ENCODE assay signal across 8 cellular contexts in genomic region chr2:3558205-3559014, GRCh38. TPM values are rescaled to one million over a fixed set of nuclear protein-coding genes. Genes with fewer than 3 reads are reported as not detected.
A peak's percentile ranks its signal among the peaks of the same experiment; 100 is the strongest.
DNase-seq lines count a peak whose midpoint lies in the region; ATAC-seq and FAIRE-seq lines count a peak whose summit lies in the region.

Gene RNASEH1, minus strand, starts transcription at chr2:3558333. Its CDS starts 73 bp downstream, at chr2:3558260.

- peak; percentile 88 for FAIRE-seq in RCC 7860 (lab: Jason Lieb, UNC)

- no peaks in the 10 kb centered on the region for H3K9me3 Mint-ChIP-seq in activated T-cell treated with anti-CD3 and anti-CD28 coated beads, Interleukin-2, amount 50 U/mL, for 72 hours

- H3K4me3 Mint-ChIP-seq in activated T-cell treated with anti-CD3 and anti-CD28 coated beads, Interleukin-2, amount 50 U/mL, for 72 hours, result peak within 1 kb of the TSS; percentile 92 to 97

- peak within 1 kb of the TSS; percentile 91 to 97 for H3K4me3 ChIP-seq in muscle layer of colon (ENCODE audit: low read depth in 1 of 2, low read length in 2 of 2)

- peak; percentile 93 for DNase-seq in DMS79 (lab: John Stamatoyannopoulos, UW)
- peak; percentile 98 for DNase-seq in RCC 7860 (ENCODE audit: low spot score)
- DNase-seq in activated T-cell treated with anti-CD3 and anti-CD28 coated beads, Interleukin-2, amount 50 U/mL, for 72 hours, result peak; percentile 98 to 99
- peak; percentile 100 for DNase-seq in stimulated activated CD8-positive, alpha-beta memory T cell treated with anti-CD3 and anti-CD28 coated beads, Interleukin-7, amount 100 ng/mL, for 24 hours (ENCODE audit: low read depth)

- peak within 1 kb of the TSS; percentile 95 for H3K27ac Mint-ChIP-seq in activated T-cell treated with anti-CD3 and anti-CD28 coated beads, Interleukin-2, amount 50 U/mL, for 72 hours

- no peaks in the 10 kb centered on the region for H3K27me3 ChIP-seq in muscle layer of colon (ENCODE audit: control insufficient read depth in 1 of 2, insufficient read depth in 2 of 2, low read length in 2 of 2)

- H3K36me3 ChIP-seq in KOPT-K1 (ENCODE audit: insufficient read depth, low read length) (peaks cover 47% of the 10 kb centered on the region), muscle layer of colon (ENCODE audit: insufficient read depth, low read length) (peaks cover 22% of the 10 kb centered on the region)

- peak within 1 kb of the TSS; percentile 99 for H3K9ac ChIP-seq in muscle layer of colon (ENCODE audit: low read length)

- H3K27me3 Mint-ChIP-seq in activated T-cell treated with anti-CD3 and anti-CD28 coated beads, Interleukin-2, amount 50 U/mL, for 72 hours (ENCODE audit: low read depth), result no peaks in the 10 kb centered on the region

- H3K4me1 ChIP-seq in muscle layer of colon (ENCODE audit: insufficient read depth, low read length), result peaks cover 16% of the 10 kb centered on the region

- peak within 1 kb of the TSS; percentile 82 for H3K27ac ChIP-seq in KOPT-K1 (ENCODE audit: low read depth, low read length, poor library complexity, severe bottlenecking)
- H3K27ac ChIP-seq in muscle layer of colon (ENCODE audit: low read depth, low read length), result peak within 1 kb of the TSS; percentile 87

- H3K36me3 Mint-ChIP-seq in activated T-cell treated with anti-CD3 and anti-CD28 coated beads, Interleukin-2, amount 50 U/mL, for 72 hours (ENCODE audit: insufficient read depth in 2 of 2), result peaks cover 9 to 25% of the 10 kb centered on the region in 2 donors

- no peaks in the 10 kb centered on the region for H3K9me3 ChIP-seq in KOPT-K1 (ENCODE audit: insufficient read depth, low read length, poor library complexity, severe bottlenecking)
- H3K9me3 ChIP-seq in muscle layer of colon (ENCODE audit: low read length), result no peaks in the 10 kb centered on the region

- peak; percentile 94 for ATAC-seq in GM21786 (IDR thresholded peaks at IDR 0.05; ENCODE audit: unreplicated experiment)
- peak; percentile 97 to 98 for ATAC-seq in activated T-cell treated with anti-CD3 and anti-CD28 coated beads, Interleukin-2, amount 50 U/mL, for 72 hours (replicated peaks in 1 of 2)
- ATAC-seq in esophagus mucosa, result peak; percentile 100

- H3K4me1 Mint-ChIP-seq in activated T-cell treated with anti-CD3 and anti-CD28 coated beads, Interleukin-2, amount 50 U/mL, for 72 hours (ENCODE audit: low read depth), result peaks cover 56% of the 10 kb centered on the region

RNA-seq across cellular contexts. Expression of gene RNASEH1, which starts in this region (rescaled TPM):
- 10 to 100 TPM; 23.4 to 24.1 TPM for total RNA-seq in activated T-cell treated with anti-CD3 and anti-CD28 coated beads, Interleukin-2, amount 50 U/mL, for 72 hours
- 10.6 TPM for total RNA-seq in esophagus mucosa

Comparison
In these comparisons a context has a peak if more than half of its experiments do, and no peak if none do; other contexts are left out.
1. Peak in every context shown above with its lines: DNase-seq, ATAC-seq, H3K4me3 ChIP-seq and H3K27ac ChIP-seq.